1 cellular context compared by ENCODE assay signal in genomic region chr10:78875932-78876331, GRCh38.
TF ChIP-seq lines count a peak whose summit lies in the region.

No MANE protein-coding gene starts in this region.

TF ChIP-seq in H1, 55 proteins besides CTCF, POLR2A, EP300 and RAD21 (continued from another document):
- no peak for TF ChIP-seq CHD7 (IDR thresholded peaks at IDR 0.05; ENCODE audit: insufficient replicate concordance, low read length)
- TF ChIP-seq RXRA (IDR thresholded peaks at IDR 0.05; ENCODE audit: insufficient read depth, low read depth, low read length), result no peak
- no peak for TF ChIP-seq SRF (IDR thresholded peaks at IDR 0.05; ENCODE audit: low read depth, low read length)
- no peak for TF ChIP-seq CBX8 (IDR thresholded peaks at IDR 0.05; ENCODE audit: borderline replicate concordance, low read depth, low read length)
- no peak for TF ChIP-seq TAF1 (IDR thresholded peaks at IDR 0.05; ENCODE audit: low read depth, low read length)
- no peak for TF ChIP-seq SP2 (IDR thresholded peaks at IDR 0.05; ENCODE audit: low read length)
- TF ChIP-seq EZH2 (IDR thresholded peaks at IDR 0.05; ENCODE audit: low read depth, low read length, severe bottlenecking), result no peak
- no peak for TF ChIP-seq TAF7 (optimal IDR thresholded peaks at IDR 0.05; ENCODE audit: borderline replicate concordance, low read depth, low read length)
TF ChIP-seq in H1: peak in this region for 0.
